10 cellular contexts compared by ENCODE assay signal in the genomic region with DNA sequence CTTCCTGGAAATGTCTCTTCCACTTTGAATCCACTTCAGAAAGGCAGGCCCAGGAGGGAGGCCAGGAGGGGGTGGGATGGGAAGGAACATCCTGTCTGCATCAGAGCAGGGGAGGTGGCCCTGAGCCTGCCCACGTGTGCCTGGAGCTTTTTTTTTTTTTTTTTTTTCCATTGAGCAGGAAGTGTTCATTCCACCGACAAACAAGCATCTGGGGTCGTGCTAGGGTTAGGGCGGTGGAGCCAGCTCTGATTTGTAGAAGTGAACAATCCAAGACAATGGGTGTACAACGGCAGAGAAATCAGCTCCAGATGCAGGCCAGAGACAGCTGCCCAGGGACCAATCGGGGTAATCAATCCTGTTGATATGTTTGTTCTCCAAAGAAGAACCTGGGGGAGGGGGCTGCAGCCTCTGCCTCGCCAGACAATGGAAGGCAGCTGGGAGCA.
A peak's percentile ranks its signal among the peaks of the same experiment; 100 is the strongest.
DNase-seq lines count a peak whose midpoint lies in the region; ATAC-seq, FAIRE-seq and TF ChIP-seq lines count a peak whose summit lies in the region.
"Had no signal": no experiment of that assay in that cellular context is flagged by ENCODE, and none has a peak within 500 bp of the region (broad histone marks: within the 10 kb centered on the region; RNA-seq: fewer than 3 reads in every experiment).

No MANE protein-coding gene starts in this region.

- no peak for TF ChIP-seq CTCF in AG10803 (conservative IDR thresholded peaks at IDR 0.05; ENCODE audit: low read length)
- no peak for TF ChIP-seq CTCF in brain microvascular endothelial cell (IDR thresholded peaks at IDR 0.05; ENCODE audit: low read depth, low read length, missing control alignments)
- TF ChIP-seq CTCF in right lobe of liver (IDR thresholded peaks at IDR 0.05), result no peak

- no peak for FAIRE-seq in small intestine (lab: Jason Lieb, UNC)

- 0 out of 2 replicates have a peak overlapping the region, but pooled peaks have one; percentile 10 for H3K9ac ChIP-seq in HUES64 (ENCODE audit: low read depth, low read length)

- peak; percentile 82 for DNase-seq in AG10803 (ENCODE audit: low read depth)
- peak; percentile 59 for DNase-seq in brain microvascular endothelial cell
- peak in 1 of 3 donors; percentile 61 for DNase-seq in right lobe of liver
- DNase-seq in NCI-H1105 treated with DMSO at 0.1 percent for 48 hours (lab: John Stamatoyannopoulos, UW), result no peak
- no peak for DNase-seq in small intestine
- no peak for DNase-seq in stimulated activated CD4-positive, alpha-beta T cell treated with anti-CD3 and anti-CD28 coated beads, Interleukin-4, amount 100 ng/mL, for 4 hours

- WGBS in HUES64, result 41% methylated on average over 7 of the region's 7 CpGs
- 32% methylated on average over 6 of the region's 7 CpGs for WGBS in right lobe of liver (ENCODE audit: insufficient coverage, low coverage, low lambda C conversion rate, missing lambda C conversion rate)
- 37 to 46% (median 42%) methylated on average over 7 of the region's 7 CpGs for WGBS in small intestine, 3 donors

- H3K36me3 ChIP-seq in HUES64 (ENCODE audit: insufficient read depth, low read length), result no peaks in the 10 kb centered on the region
- H3K36me3 ChIP-seq in brain microvascular endothelial cell (replicated peaks), result no peaks in the 10 kb centered on the region
- H3K36me3 ChIP-seq in right lobe of liver, result no peaks in the 10 kb centered on the region
- H3K36me3 ChIP-seq in small intestine (ENCODE audit: control insufficient read depth in 2 of 2, insufficient read depth in 2 of 2, low read length in 2 of 2), result no peaks in the 10 kb centered on the region

- ATAC-seq in right lobe of liver, result peak; percentile 67 to 81 (median 76)
- ATAC-seq in GM21528 (IDR thresholded peaks at IDR 0.05; ENCODE audit: low FRiP score, unreplicated experiment), result no peak
- ATAC-seq: activated CD4-positive, CD25-positive, alpha-beta regulatory T cell treated with anti-CD3 and anti-CD28 coated beads, Interleukin-2, amount 50 U/mL, for 24 hours had no signal

- in situ Hi-C loops in brain microvascular endothelial cell (cut with HindIII; ENCODE audit: low pct_ligation_motif_present, low sequenced_read_pairs), result no loop called here

- H3K4me3 ChIP-seq in AG10803 (ENCODE audit: low read length) (no peak overlapping the region), HUES64 (ENCODE audit: low read length) (no peak overlapping the region), brain microvascular endothelial cell (ENCODE audit: low read depth, low read length) (no peak overlapping the region), right lobe of liver (no peak overlapping the region), small intestine (ENCODE audit: low read depth in 1 of 2, low read length in 2 of 2) (no peak overlapping the region)
- H3K4me3 ChIP-seq: skin epidermis had no signal

- H3K27ac ChIP-seq in HUES64 (ENCODE audit: low read depth, low read length) (peak overlapping the region; percentile 56; the same call in 1 of the 2 replicates), brain microvascular endothelial cell (no peak overlapping the region), right lobe of liver (peak overlapping the region in 1 of 3 donors; percentile 78), small intestine (ENCODE audit: low read depth in 1 of 2, low read length in 1 of 2) (peak overlapping the region in 1 of 2 donors; percentile 71)

- H3K4me1 ChIP-seq in HUES64 (ENCODE audit: insufficient read depth, low read length), result peaks cover 66% of the 10 kb centered on the region
- no peaks in the 10 kb centered on the region for H3K4me1 ChIP-seq in right lobe of liver
- peaks cover 3 to 21% of the 10 kb centered on the region in 2 donors for H3K4me1 ChIP-seq in small intestine (ENCODE audit: control insufficient read depth in 2 of 2, insufficient read depth in 1 of 2, low read depth in 1 of 2, low read length in 1 of 2)

- TF ChIP-seq POLR2A in right lobe of liver (IDR thresholded peaks at IDR 0.05), result no peak

- intact Hi-C loops in right lobe of liver (cut with DNase I), result no loop called here

- H3K9me3 ChIP-seq in HUES64 (ENCODE audit: insufficient read depth, low read depth, low read length) (no peaks in the 10 kb centered on the region), right lobe of liver (no peaks in the 10 kb centered on the region), small intestine (ENCODE audit: control insufficient read depth, low read depth) (no peaks in the 10 kb centered on the region)

- no peaks in the 10 kb centered on the region for H3K27me3 ChIP-seq in HUES64 (ENCODE audit: insufficient read depth, low read length)
- H3K27me3 ChIP-seq in brain microvascular endothelial cell (replicated peaks), result no peaks in the 10 kb centered on the region
- no peaks in the 10 kb centered on the region for H3K27me3 ChIP-seq in right lobe of liver
- H3K27me3 ChIP-seq in small intestine (ENCODE audit: control insufficient read depth in 2 of 2, insufficient read depth in 2 of 2, low read length in 2 of 2), result no peaks in the 10 kb centered on the region

Comparison
In these comparisons a context has a peak if more than half of its experiments do, and no peak if none do; other contexts are left out.
1. DNase-seq: peak in AG10803 (single experiment) and brain microvascular endothelial cell (single experiment); none in NCI-H1105 treated with DMSO at 0.1 percent for 48 hours (single experiment), small intestine (single experiment) and stimulated activated CD4-positive, alpha-beta T cell treated with anti-CD3 and anti-CD28 coated beads, Interleukin-4, amount 100 ng/mL, for 4 hours (0 of 2).